ENCODE assay signal across 15 cellular contexts in the genomic region with DNA sequence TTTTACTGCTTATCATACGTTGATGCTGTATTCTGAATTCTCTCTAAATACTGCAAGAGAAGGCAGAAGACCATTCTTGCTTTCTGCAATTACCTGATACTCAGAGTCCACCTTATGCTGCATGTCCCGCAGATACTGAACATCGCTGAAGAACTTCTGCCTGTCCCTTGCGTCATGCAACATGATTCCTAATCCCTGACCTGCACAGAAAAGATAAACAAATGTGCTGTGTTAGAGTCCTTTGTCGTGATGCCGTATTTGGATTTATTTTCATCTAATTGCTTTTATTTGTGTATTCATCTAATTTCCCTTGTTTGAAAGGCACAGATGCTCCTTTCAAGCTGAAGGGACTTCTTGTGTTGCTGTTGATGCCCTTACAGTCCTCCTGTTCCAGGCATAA. TPM values are rescaled to one million over a fixed set of nuclear protein-coding genes. Genes with fewer than 3 reads are reported as not detected.
DNase-seq lines count a peak whose midpoint lies in the region; ATAC-seq, FAIRE-seq and TF ChIP-seq lines count a peak whose summit lies in the region.
"Had no signal": no experiment of that assay in that cellular context is flagged by ENCODE, and none has a peak within 500 bp of the region (broad histone marks: within the 10 kb centered on the region; RNA-seq: fewer than 3 reads in every experiment).

No MANE protein-coding gene starts in this region.

- H2BK12ac ChIP-seq in neuronal stem cell (ENCODE audit: low read length), result no peak overlapping the region

- RAD21 ChIA-PET in GM12878 (lab: Charles Lee; ENCODE audit: unreplicated experiment), result no interaction called here

- H3K27ac ChIP-seq in GM12878 (ENCODE audit: control insufficient read depth, insufficient read depth) (no peak overlapping the region), neuronal stem cell (replicated peaks; ENCODE audit: low read length) (no peak overlapping the region)

- no peak for ATAC-seq in GM12878
- ATAC-seq in GM18873 (IDR thresholded peaks at IDR 0.05; ENCODE audit: low FRiP score, unreplicated experiment), result no peak
- ATAC-seq: T-cell had no signal

- no peak overlapping the region for H2AK5ac ChIP-seq in neuronal stem cell (ENCODE audit: low read depth, low read length)

- no peaks in the 10 kb centered on the region for H3K9me3 ChIP-seq in GM12878 (replicated peaks; ENCODE audit: control insufficient read depth, insufficient read depth, low read length)
- H3K9me3 ChIP-seq in neuronal stem cell (replicated peaks in 1 of 2; ENCODE audit: control insufficient read depth in 2 of 2, insufficient read depth in 1 of 2, low read depth in 1 of 2, low read length in 2 of 2), result no peaks in the 10 kb centered on the region

- no peak for TF ChIP-seq POLR2A in GM12878 (IDR thresholded peaks at IDR 0.05; ENCODE audit: low read depth, low read length)

- no peak overlapping the region for H3K18ac ChIP-seq in neuronal stem cell (ENCODE audit: low read length)

- POLR2A ChIA-PET in GM12878 (lab: Charles Lee), result no interaction called here

- H3K4me2 ChIP-seq in GM12878 (ENCODE audit: control insufficient read depth, insufficient read depth) (no peak overlapping the region), neuronal stem cell (ENCODE audit: insufficient read depth, low read length, poor library complexity, severe bottlenecking) (no peak overlapping the region)

- H3K36me3 ChIP-seq in GM12878 (ENCODE audit: control insufficient read depth in 2 of 2, insufficient read depth in 2 of 2, low read length in 1 of 2), result no peaks in the 10 kb centered on the region
- no peaks in the 10 kb centered on the region for H3K36me3 ChIP-seq in neuronal stem cell (replicated peaks in 1 of 2; ENCODE audit: control insufficient read depth in 2 of 2, insufficient read depth in 2 of 2, low read length in 2 of 2)

- DNase-seq in NCI-H2107 treated with DMSO at 0.1 percent for 48 hours (lab: John Stamatoyannopoulos, UW; ENCODE audit: unreplicated experiment) (peak; percentile 83), NCI-H2107 (lab: John Stamatoyannopoulos, UW) (no peak), NCI-H526 treated with DMSO at 0.1 percent for 48 hours (lab: John Stamatoyannopoulos, UW) (peak; percentile 70), GM12878 (ENCODE audit: low read depth, low spot score) (no peak), urothelium cell line (ENCODE audit: low spot score) (no peak), NK-92 (lab: John Stamatoyannopoulos, UW; ENCODE audit: unreplicated experiment) (no peak), neuronal stem cell (ENCODE audit: low spot score) (no peak)
- DNase-seq: C1 segment of cervical spinal cord; NCI-H226; NK-92 treated with Interleukin-12 subunit alpha and Interleukin-12 subunit beta, amount 100 ng/mL, for 24 hours; OCI-M1; T-cell had no signal

- intact Hi-C loops in GM12878 (cut with micrococcal nuclease; ENCODE audit: unreplicated experiment), result no loop called here

- CTCF ChIA-PET in GM12878 (lab: Yijun Ruan, JAX), result no interaction called here

- H2BK5ac ChIP-seq in neuronal stem cell (ENCODE audit: low read length), result no peak overlapping the region

- 66% methylated on average over 6 of the region's 6 CpGs for WGBS in GM12878 (ENCODE audit: insufficient coverage, insufficient replicate concordance, low lambda C conversion rate, missing lambda C conversion rate)
- WGBS in neuronal stem cell (ENCODE audit: extremely low coverage in 2 of 2, insufficient read length in 2 of 2, insufficient replicate concordance in 1 of 2), 2 donors, result no CpG with 5 or more reads among the region's 6 CpGs

- H4K8ac ChIP-seq in neuronal stem cell (ENCODE audit: low read depth, low read length), result no peak overlapping the region

- SMC1A ChIA-PET in GM12878 (lab: Charles Lee; ENCODE audit: uncharacterized antibody, unreplicated experiment), result no interaction called here

- H4K91ac ChIP-seq in neuronal stem cell (ENCODE audit: low read depth, low read length, poor library complexity), result no peak overlapping the region

- H3K9ac ChIP-seq in GM12878 (ENCODE audit: control insufficient read depth, insufficient read depth, low read length) (no peak overlapping the region), neuronal stem cell (ENCODE audit: low read depth, low read length, poor library complexity) (no peak overlapping the region)

- H3K27me3 ChIP-seq in GM12878 (replicated peaks in 1 of 2; ENCODE audit: control insufficient read depth in 2 of 2, insufficient read depth in 2 of 2, low read length in 1 of 2) (peaks cover 0 to 3% of the 10 kb centered on the region in 2 experiments; a peak in 2 of 4 replicates), neuronal stem cell (ENCODE audit: control insufficient read depth in 3 of 3, insufficient read depth in 3 of 3, low read depth in 1 of 3, low read length in 3 of 3) (no peaks in the 10 kb centered on the region)

- peak; percentile 18 for FAIRE-seq in GM12878 (lab: Jason Lieb, UNC)
- peak; percentile 98 for FAIRE-seq in urothelium cell line (lab: Jason Lieb, UNC)
- FAIRE-seq: H54 had no signal

- no peak for TF ChIP-seq CTCF in GM12878 (IDR thresholded peaks at IDR 0.05 in 2 of 3, conservative IDR thresholded peaks at IDR 0.05 in 1 of 3; ENCODE audit: control insufficient read depth in 2 of 3, extremely low read depth in 1 of 3, insufficient read depth in 1 of 3, low read depth in 3 of 3, low read length in 3 of 3)

- in situ Hi-C loops in GM12878 (cut with MboI), result no loop called here

- no peak overlapping the region for H3K23ac ChIP-seq in neuronal stem cell (ENCODE audit: low read depth, low read length, poor library complexity)

- H4K20me1 ChIP-seq in GM12878 (ENCODE audit: control insufficient read depth, insufficient read depth), result no peaks in the 10 kb centered on the region

- no TSS peak for BruUV-seq in GM12878 (replicated peaks; lab: Mats Ljungman, UMichigan)

- H2BK15ac ChIP-seq in neuronal stem cell (ENCODE audit: low read length), result no peak overlapping the region

- no peaks in the 10 kb centered on the region for H3K79me1 ChIP-seq in neuronal stem cell (ENCODE audit: low read depth, low read length)

- no peak overlapping the region for H3K14ac ChIP-seq in neuronal stem cell (ENCODE audit: low read length)

- H3K4ac ChIP-seq in neuronal stem cell (ENCODE audit: low read length), result no peak overlapping the region

- no peaks in the 10 kb centered on the region for H3K4me1 ChIP-seq in GM12878 (ENCODE audit: control insufficient read depth, insufficient read depth, low read length)
- H3K4me1 ChIP-seq in neuronal stem cell (ENCODE audit: control insufficient read depth in 2 of 2, insufficient read depth in 1 of 2, low read depth in 1 of 2, low read length in 2 of 2), result peaks cover 4 to 8% of the 10 kb centered on the region in 2 donors

- no peak for TF ChIP-seq EP300 in GM12878 (IDR thresholded peaks at IDR 0.05; ENCODE audit: borderline replicate concordance in 1 of 2, control insufficient read depth in 1 of 2, low read depth in 2 of 2, low read length in 2 of 2)

- TF ChIP-seq RAD21 in GM12878 (IDR thresholded peaks at IDR 0.05; ENCODE audit: insufficient read depth, low read depth, low read length), result no peak

- H2BK120ac ChIP-seq in neuronal stem cell (ENCODE audit: low read depth, low read length), result no peak overlapping the region

- H3K4me3 ChIP-seq in GM12878, result no peak overlapping the region
- no peak overlapping the region for H3K4me3 ChIP-seq in neuronal stem cell (ENCODE audit: low read length in 2 of 2)

- H3K79me2 ChIP-seq in GM12878 (ENCODE audit: control insufficient read depth, insufficient read depth, low read length), result no peaks in the 10 kb centered on the region

- no peak overlapping the region for H2AFZ ChIP-seq in GM12878 (ENCODE audit: control insufficient read depth, low read depth, low read length)
- H2AFZ ChIP-seq in neuronal stem cell (ENCODE audit: low read length), result no peak overlapping the region

TF ChIP-seq in GM12878, 131 proteins besides CTCF, POLR2A, EP300 and RAD21 (continues in another document):
- no peak for TF ChIP-seq NRF1 (conservative IDR thresholded peaks at IDR 0.05; ENCODE audit: low read depth, low read length)
- no peak for TF ChIP-seq SP1 (IDR thresholded peaks at IDR 0.05; ENCODE audit: low read depth, low read length)

RNA-seq across cellular contexts. Expression of a gene that starts 6.6 kb away (rescaled TPM):
- not detected in 2 replicates for total RNA-seq in GM12878 (2013; cell fraction: nucleolus; rRNA removed)
- total RNA-seq in GM12878 (2014; rRNA removed) (0.11 TPM in 1 of 2 replicates, not detected in the other), GM12878 (2014; rRNA removed; fragmentation: Illumina TruSeq; extraction: Trizol) (not detected in 2 replicates), GM12878 (2021) (not detected in 2 replicates)
- polyA plus RNA-seq in GM12878 (2011; ENCODE audit: low read depth), result not detected
- polyA plus RNA-seq in GM12878 (2011; rRNA removed) (not detected in 2 replicates), GM12878 (2014; fragmentation: Illumina TruSeq; extraction: Trizol) (not detected in 2 replicates), GM12878 (2014; fragmentation: Nextera tagmentation; extraction: Ambion mirVana) (not detected), GM12878 (2014; rRNA removed) (not detected in 2 replicates), GM12878 (2016; fragmentation: Nextera tagmentation; extraction: Ambion mirVana) (under 1 TPM in 1 of 2 experiments, not detected in 1; 0.24 TPM)
- not detected in 2 replicates for polyA plus RNA-seq in GM12878 (2011; cell fraction: cytosol; rRNA removed)
- polyA plus RNA-seq in GM12878 (2011; cell fraction: nucleus; rRNA removed), result 0.13 TPM in 1 of 2 replicates, not detected in the other
- not detected in 2 replicates for polyA plus RNA-seq in GM12878 (2012)
- polyA minus RNA-seq in GM12878 (2011; rRNA and poly(A)+ RNA removed), result not detected in 2 replicates
- polyA minus RNA-seq in GM12878 (2011; cell fraction: cytosol; rRNA and poly(A)+ RNA removed), result not detected in 2 replicates
- not detected in 2 replicates for polyA minus RNA-seq in GM12878 (2011; cell fraction: nucleus; rRNA and poly(A)+ RNA removed)
- 2.1 TPM for polyA plus RNA-seq in neuronal stem cell (2013, experiment 1 of 2)
- polyA plus RNA-seq in neuronal stem cell (2013, experiment 2 of 2), result 1.6 TPM
- total RNA-seq: A172 had no signal

Comparison
In these comparisons a context has a peak if more than half of its experiments do, and no peak if none do; other contexts are left out.
1. DNase-seq: peak in NCI-H2107 treated with DMSO at 0.1 percent for 48 hours (single experiment) and NCI-H526 treated with DMSO at 0.1 percent for 48 hours (single experiment); none in NCI-H2107 (single experiment), GM12878 (single experiment), urothelium cell line (single experiment), NK-92 (single experiment) and neuronal stem cell (single experiment).